1 cellular context compared by ENCODE assay signal in genomic region chr18:30862900-30863299, GRCh38.
A peak's percentile ranks its signal among the peaks of the same experiment; 100 is the strongest.
TF ChIP-seq lines count a peak whose summit lies in the region.

No MANE protein-coding gene starts in this region.

TF ChIP-seq in K562, 482 proteins besides CTCF, POLR2A, EP300 and RAD21 (continued from another document):
- TF ChIP-seq ZBTB40 (IDR thresholded peaks at IDR 0.05) (peak; percentile 79), ZBTB40 (CRISPR knock-in tag; IDR thresholded peaks at IDR 0.05) (no peak), THAP7 (CRISPR knock-in tag; IDR thresholded peaks at IDR 0.05) (no peak), KDM5B (IDR thresholded peaks at IDR 0.05; ENCODE audit: insufficient replicate concordance, low read depth, low read length) (no peak), RHOXF2B (CRISPR knock-in tag; conservative IDR thresholded peaks at IDR 0.05) (no peak), ZNF518B (CRISPR knock-in tag; IDR thresholded peaks at IDR 0.05) (no peak), BDP1 (IDR thresholded peaks at IDR 0.05; ENCODE audit: insufficient read depth, insufficient read length) (no peak)
